ENCODE assay signal across 14 cellular contexts in genomic region chr16:75758215-75758614, GRCh38. TPM values are rescaled to one million over a fixed set of nuclear protein-coding genes. Genes with fewer than 3 reads are reported as not detected.
DNase-seq lines count a peak whose midpoint lies in the region; ATAC-seq and TF ChIP-seq lines count a peak whose summit lies in the region.
"Had no signal": no experiment of that assay in that cellular context is flagged by ENCODE, and none has a peak within 500 bp of the region (broad histone marks: within the 10 kb centered on the region; RNA-seq: fewer than 3 reads in every experiment).

No MANE protein-coding gene starts in this region.

- no peaks in the 10 kb centered on the region for H4K20me1 ChIP-seq in OCI-LY7 (ENCODE audit: insufficient read depth, low read length)
- no peaks in the 10 kb centered on the region for H4K20me1 ChIP-seq in PC-3 (ENCODE audit: low read length)

- H3K36me3 ChIP-seq in OCI-LY7 (ENCODE audit: insufficient read depth, low read length) (no peaks in the 10 kb centered on the region), PC-3 (ENCODE audit: low read depth, low read length) (no peaks in the 10 kb centered on the region)

- CTCF ChIA-PET in OCI-LY7 (lab: Charles Lee; ENCODE audit: unreplicated experiment) (no interaction called here), PC-3 (lab: Charles Lee) (no interaction called here)

- H3K79me2 ChIP-seq in OCI-LY7 (ENCODE audit: insufficient read depth, low read depth, low read length) = no peaks in the 10 kb centered on the region
- no peaks in the 10 kb centered on the region for H3K79me2 ChIP-seq in PC-3 (ENCODE audit: low read length)

- POLR2A ChIA-PET in OCI-LY7 (lab: Charles Lee) (no interaction called here), PC-3 (lab: Charles Lee; ENCODE audit: unreplicated experiment) (no interaction called here)

- peaks cover 3% of the 10 kb centered on the region; the same call in 1 of the 2 replicates for H3K27me3 ChIP-seq in PC-3 (ENCODE audit: low read length)

- H3F3A ChIP-seq in PC-3 (ENCODE audit: low read length, unreplicated experiment) = no peaks in the 10 kb centered on the region

- peak; percentile 41 for DNase-seq in Daoy (ENCODE audit: low read depth)
- DNase-seq in OCI-LY7 (ENCODE audit: low spot score) = no peak
- peak; percentile 61 for DNase-seq in glomerular visceral epithelial cell (ENCODE audit: extremely low spot score)
- DNase-seq in PC-3 = no peak
- no peak for DNase-seq in NCI-H2227 treated with DMSO at 0.1 percent for 48 hours (lab: John Stamatoyannopoulos, UW)
- DNase-seq in Ammon's horn (ENCODE audit: low spot score) = no peak
- DNase-seq in Right ventricle myocardium superior = no peak
- DNase-seq: CD4-positive, alpha-beta memory T cell; effector CD8-positive, alpha-beta T cell; NCI-H1694; NCI-H748 treated with DMSO at 0.1 percent for 48 hours had no signal

- no peak overlapping the region for H3K4me3 ChIP-seq in OCI-LY7 (ENCODE audit: low read depth, low read length, poor library complexity, severe bottlenecking)
- H3K4me3 ChIP-seq in PC-3 (ENCODE audit: low read length) = no peak overlapping the region

- TF ChIP-seq CTCF in OCI-LY7 (conservative IDR thresholded peaks at IDR 0.05; ENCODE audit: low read length) (no peak), PC-3 (conservative IDR thresholded peaks at IDR 0.05; ENCODE audit: low read depth, low read length) (no peak)

- H3K4me2 ChIP-seq in OCI-LY7 (ENCODE audit: low read length) (peak overlapping the region; percentile 37), PC-3 (ENCODE audit: low read length) (no peak overlapping the region)

- H2AFZ ChIP-seq in OCI-LY7 (ENCODE audit: low read length) (peak overlapping the region; percentile 39; the same call in 1 of the 2 replicates), PC-3 (ENCODE audit: low read length) (no peak overlapping the region)

- intact Hi-C loops in OCI-LY7 (cut with micrococcal nuclease; ENCODE audit: unreplicated experiment) = no loop called here
- intact Hi-C loops in PC-3 (cut with micrococcal nuclease) = no loop called here
- intact Hi-C loops in Right ventricle myocardium superior (cut with DNase I) = no loop called here

- BruUV-seq in OCI-LY7 (replicated peaks; lab: Mats Ljungman, UMichigan) (no TSS peak), PC-3 (replicated peaks; lab: Mats Ljungman, UMichigan) (no TSS peak)

- no peaks in the 10 kb centered on the region for H3K9me2 ChIP-seq in OCI-LY7 (ENCODE audit: insufficient read depth, low read length)
- no peaks in the 10 kb centered on the region for H3K9me2 ChIP-seq in PC-3 (replicated peaks; ENCODE audit: low read length)

- H3K9ac ChIP-seq in PC-3 (ENCODE audit: low read length) = no peak overlapping the region

- peaks cover 36% of the 10 kb centered on the region for H3K4me1 ChIP-seq in OCI-LY7 (ENCODE audit: insufficient read depth, low read length, poor library complexity, severe bottlenecking)
- no peaks in the 10 kb centered on the region for H3K4me1 ChIP-seq in PC-3 (ENCODE audit: insufficient read depth, low read length)

- ATAC-seq in GM21447 (IDR thresholded peaks at IDR 0.05; ENCODE audit: unreplicated experiment) = peak; percentile 48
- no peak for ATAC-seq in PC-3
- ATAC-seq in Right ventricle myocardium superior (ENCODE audit: poor library complexity) = no peak

- no peak overlapping the region for H3K27ac ChIP-seq in OCI-LY7 (ENCODE audit: low read depth, low read length, poor library complexity, severe bottlenecking)
- no peak overlapping the region for H3K27ac ChIP-seq in PC-3 (ENCODE audit: low read length)

- no peaks in the 10 kb centered on the region for H3K9me3 ChIP-seq in OCI-LY7 (ENCODE audit: low read length)
- no peaks in the 10 kb centered on the region for H3K9me3 ChIP-seq in PC-3 (ENCODE audit: low read length)

RNA-seq across cellular contexts. Expression of gene CPHXL, which starts 31.9 kb away (rescaled TPM):
- not detected in 2 replicates for total RNA-seq in Daoy (2014; rRNA removed; shearing (Covaris generic))
- total RNA-seq in OCI-LY7 (2014; rRNA removed; shearing (Covaris generic)) = not detected in 2 replicates
- total RNA-seq in OCI-LY7 (2022) = not detected in 2 replicates
- not detected in 2 replicates for total RNA-seq in PC-3 (2014; rRNA removed)
- total RNA-seq in Right ventricle myocardium superior = not detected
- total RNA-seq: CD4-positive, alpha-beta memory T cell; natural killer cell treated with Interleukin-12 subunit alpha and Interleukin-12 subunit beta and Interleukin-15 and Interleukin-18, amount 100 ng/mL, for 72 hours; SK-MEL-5 had no signal

RNA-seq across cellular contexts. Expression of gene DUXB, which starts 57.0 kb away (rescaled TPM):
- not detected in 2 replicates for total RNA-seq in Daoy (2014; rRNA removed; shearing (Covaris generic))
- not detected in 2 replicates for total RNA-seq in OCI-LY7 (2014; rRNA removed; shearing (Covaris generic))
- not detected in 2 replicates for total RNA-seq in OCI-LY7 (2022)
- total RNA-seq in PC-3 (2014; rRNA removed) = not detected in 2 replicates
- total RNA-seq in Right ventricle myocardium superior = not detected
- total RNA-seq: CD4-positive, alpha-beta memory T cell; natural killer cell treated with Interleukin-12 subunit alpha and Interleukin-12 subunit beta and Interleukin-15 and Interleukin-18, amount 100 ng/mL, for 72 hours; SK-MEL-5 had no signal

Comparison
In these comparisons a context has a peak if more than half of its experiments do, and no peak if none do; other contexts are left out.
1. DNase-seq: peak in Daoy (single experiment) and glomerular visceral epithelial cell (single experiment); none in OCI-LY7 (single experiment), PC-3 (single experiment), NCI-H2227 treated with DMSO at 0.1 percent for 48 hours (single experiment), Ammon's horn (single experiment) and Right ventricle myocardium superior (single experiment).